ENCODE assay signal across 8 cellular contexts in the genomic region with DNA sequence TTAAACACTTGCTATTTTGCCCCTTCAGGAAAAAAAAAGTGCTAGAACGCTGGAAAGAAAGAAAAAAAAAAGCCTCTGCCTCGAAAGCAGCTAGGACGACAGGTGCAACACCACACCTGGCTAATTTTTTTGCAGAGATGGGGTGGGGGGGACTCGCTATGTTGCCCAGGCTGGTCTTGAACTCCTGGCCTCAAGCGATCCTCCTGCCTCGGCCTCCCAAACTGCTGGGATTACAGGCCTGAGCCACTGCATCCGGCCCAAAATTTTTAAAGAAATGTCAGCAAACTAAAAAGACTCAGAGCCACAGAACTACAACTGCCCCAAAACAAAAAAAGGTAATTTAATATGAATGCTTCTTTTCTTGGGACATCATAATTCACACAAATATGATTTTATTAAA. TPM values are rescaled to one million over a fixed set of nuclear protein-coding genes. Genes with fewer than 3 reads are reported as not detected.
DNase-seq lines count a peak whose midpoint lies in the region; FAIRE-seq and TF ChIP-seq lines count a peak whose summit lies in the region.

No MANE protein-coding gene starts in this region.

- peaks cover 37% of the 10 kb centered on the region for H3K4me1 ChIP-seq in HAP-1
- H3K4me1 ChIP-seq in SJCRH30 = peaks cover 4% of the 10 kb centered on the region; the same call in 1 of the 2 replicates

- H3K27me3 ChIP-seq in HAP-1 (ENCODE audit: low read depth) = no peaks in the 10 kb centered on the region
- H3K27me3 ChIP-seq in SJCRH30 = no peaks in the 10 kb centered on the region

- FAIRE-seq in GM12892 (lab: Jason Lieb, UNC) = no peak

- H3K4me3 ChIP-seq in HAP-1 = peak overlapping the region; percentile 70
- H3K4me3 ChIP-seq in SJCRH30 = peak overlapping the region; percentile 66
- peak overlapping the region; percentile 83 for H3K4me3 ChIP-seq in epithelial cell of proximal tubule (ENCODE audit: low read depth, low read length)
- H3K4me3 ChIP-seq in retinal pigment epithelial cell (ENCODE audit: low read length) = peak overlapping the region; percentile 88

- TF ChIP-seq POLR2A in GM12892 (IDR thresholded peaks at IDR 0.05; ENCODE audit: low read depth, low read length) = no peak

- no peak for DNase-seq in HAP-1 (ENCODE audit: low spot score in 2 of 2)
- DNase-seq in SJCRH30 = no peak
- DNase-seq in epithelial cell of proximal tubule (ENCODE audit: low read depth) = no peak
- DNase-seq in retinal pigment epithelial cell (ENCODE audit: low read depth) = no peak
- no peak for DNase-seq in LoVo (ENCODE audit: low spot score)
- no peak for DNase-seq in GM12892 (ENCODE audit: insufficient read length)
- DNase-seq in hypothalamus (lab: John Stamatoyannopoulos, UW) = no peak
- DNase-seq in NK-92 (lab: John Stamatoyannopoulos, UW; ENCODE audit: unreplicated experiment) = no peak

- H3K27ac ChIP-seq in SJCRH30 = no peak overlapping the region

- in situ Hi-C loops in HAP-1 (cut with MboI; ENCODE audit: low sequenced_read_pairs) = no loop called here

- H3K36me3 ChIP-seq in HAP-1 (replicated peaks) = no peaks in the 10 kb centered on the region
- no peaks in the 10 kb centered on the region for H3K36me3 ChIP-seq in SJCRH30

- no peaks in the 10 kb centered on the region for H3K9me3 ChIP-seq in HAP-1
- H3K9me3 ChIP-seq in SJCRH30 (replicated peaks) = no peaks in the 10 kb centered on the region

- TF ChIP-seq CTCF in epithelial cell of proximal tubule (conservative IDR thresholded peaks at IDR 0.05; ENCODE audit: low read depth, low read length) = no peak
- TF ChIP-seq CTCF in retinal pigment epithelial cell (conservative IDR thresholded peaks at IDR 0.05; ENCODE audit: low read depth, low read length) = no peak

RNA-seq across cellular contexts. Expression of a gene that starts 1.4 kb away (rescaled TPM):
- 72.2 and 96.8 TPM in 2 replicates for total RNA-seq in SJCRH30 (2014; rRNA removed; shearing (Covaris generic))
- 31.1 and 72.9 TPM in 2 replicates for total RNA-seq in epithelial cell of proximal tubule
- polyA plus RNA-seq in GM12892 (2012; ENCODE audit: missing spikeins) = 19.7 TPM
